Comparison of ENCODE assay signal across 1 cellular context in the genomic region with DNA sequence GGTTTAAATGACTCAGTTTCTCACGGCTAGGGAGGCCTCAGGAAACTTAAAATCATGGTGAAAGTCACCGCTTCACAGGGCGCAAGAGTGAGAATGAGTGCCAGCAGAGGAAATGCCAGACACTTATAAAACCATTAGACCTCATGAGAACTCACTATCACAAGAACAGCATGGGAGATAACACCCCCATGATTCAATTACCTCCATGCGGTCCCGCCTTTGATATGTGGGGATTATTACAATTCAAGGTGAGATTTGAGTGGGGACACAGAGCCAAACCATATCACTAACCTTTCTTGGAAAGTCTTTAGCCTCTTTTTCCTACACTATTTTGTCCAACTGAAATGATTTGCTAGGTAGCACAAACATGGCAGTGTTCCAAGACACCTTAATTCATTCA.
TF ChIP-seq lines count a peak whose summit lies in the region.

No MANE protein-coding gene starts in this region.

TF ChIP-seq in GM23338, 12 proteins besides CTCF, POLR2A, EP300 and RAD21 (continued from another document):
- TF ChIP-seq, protein P1, sequence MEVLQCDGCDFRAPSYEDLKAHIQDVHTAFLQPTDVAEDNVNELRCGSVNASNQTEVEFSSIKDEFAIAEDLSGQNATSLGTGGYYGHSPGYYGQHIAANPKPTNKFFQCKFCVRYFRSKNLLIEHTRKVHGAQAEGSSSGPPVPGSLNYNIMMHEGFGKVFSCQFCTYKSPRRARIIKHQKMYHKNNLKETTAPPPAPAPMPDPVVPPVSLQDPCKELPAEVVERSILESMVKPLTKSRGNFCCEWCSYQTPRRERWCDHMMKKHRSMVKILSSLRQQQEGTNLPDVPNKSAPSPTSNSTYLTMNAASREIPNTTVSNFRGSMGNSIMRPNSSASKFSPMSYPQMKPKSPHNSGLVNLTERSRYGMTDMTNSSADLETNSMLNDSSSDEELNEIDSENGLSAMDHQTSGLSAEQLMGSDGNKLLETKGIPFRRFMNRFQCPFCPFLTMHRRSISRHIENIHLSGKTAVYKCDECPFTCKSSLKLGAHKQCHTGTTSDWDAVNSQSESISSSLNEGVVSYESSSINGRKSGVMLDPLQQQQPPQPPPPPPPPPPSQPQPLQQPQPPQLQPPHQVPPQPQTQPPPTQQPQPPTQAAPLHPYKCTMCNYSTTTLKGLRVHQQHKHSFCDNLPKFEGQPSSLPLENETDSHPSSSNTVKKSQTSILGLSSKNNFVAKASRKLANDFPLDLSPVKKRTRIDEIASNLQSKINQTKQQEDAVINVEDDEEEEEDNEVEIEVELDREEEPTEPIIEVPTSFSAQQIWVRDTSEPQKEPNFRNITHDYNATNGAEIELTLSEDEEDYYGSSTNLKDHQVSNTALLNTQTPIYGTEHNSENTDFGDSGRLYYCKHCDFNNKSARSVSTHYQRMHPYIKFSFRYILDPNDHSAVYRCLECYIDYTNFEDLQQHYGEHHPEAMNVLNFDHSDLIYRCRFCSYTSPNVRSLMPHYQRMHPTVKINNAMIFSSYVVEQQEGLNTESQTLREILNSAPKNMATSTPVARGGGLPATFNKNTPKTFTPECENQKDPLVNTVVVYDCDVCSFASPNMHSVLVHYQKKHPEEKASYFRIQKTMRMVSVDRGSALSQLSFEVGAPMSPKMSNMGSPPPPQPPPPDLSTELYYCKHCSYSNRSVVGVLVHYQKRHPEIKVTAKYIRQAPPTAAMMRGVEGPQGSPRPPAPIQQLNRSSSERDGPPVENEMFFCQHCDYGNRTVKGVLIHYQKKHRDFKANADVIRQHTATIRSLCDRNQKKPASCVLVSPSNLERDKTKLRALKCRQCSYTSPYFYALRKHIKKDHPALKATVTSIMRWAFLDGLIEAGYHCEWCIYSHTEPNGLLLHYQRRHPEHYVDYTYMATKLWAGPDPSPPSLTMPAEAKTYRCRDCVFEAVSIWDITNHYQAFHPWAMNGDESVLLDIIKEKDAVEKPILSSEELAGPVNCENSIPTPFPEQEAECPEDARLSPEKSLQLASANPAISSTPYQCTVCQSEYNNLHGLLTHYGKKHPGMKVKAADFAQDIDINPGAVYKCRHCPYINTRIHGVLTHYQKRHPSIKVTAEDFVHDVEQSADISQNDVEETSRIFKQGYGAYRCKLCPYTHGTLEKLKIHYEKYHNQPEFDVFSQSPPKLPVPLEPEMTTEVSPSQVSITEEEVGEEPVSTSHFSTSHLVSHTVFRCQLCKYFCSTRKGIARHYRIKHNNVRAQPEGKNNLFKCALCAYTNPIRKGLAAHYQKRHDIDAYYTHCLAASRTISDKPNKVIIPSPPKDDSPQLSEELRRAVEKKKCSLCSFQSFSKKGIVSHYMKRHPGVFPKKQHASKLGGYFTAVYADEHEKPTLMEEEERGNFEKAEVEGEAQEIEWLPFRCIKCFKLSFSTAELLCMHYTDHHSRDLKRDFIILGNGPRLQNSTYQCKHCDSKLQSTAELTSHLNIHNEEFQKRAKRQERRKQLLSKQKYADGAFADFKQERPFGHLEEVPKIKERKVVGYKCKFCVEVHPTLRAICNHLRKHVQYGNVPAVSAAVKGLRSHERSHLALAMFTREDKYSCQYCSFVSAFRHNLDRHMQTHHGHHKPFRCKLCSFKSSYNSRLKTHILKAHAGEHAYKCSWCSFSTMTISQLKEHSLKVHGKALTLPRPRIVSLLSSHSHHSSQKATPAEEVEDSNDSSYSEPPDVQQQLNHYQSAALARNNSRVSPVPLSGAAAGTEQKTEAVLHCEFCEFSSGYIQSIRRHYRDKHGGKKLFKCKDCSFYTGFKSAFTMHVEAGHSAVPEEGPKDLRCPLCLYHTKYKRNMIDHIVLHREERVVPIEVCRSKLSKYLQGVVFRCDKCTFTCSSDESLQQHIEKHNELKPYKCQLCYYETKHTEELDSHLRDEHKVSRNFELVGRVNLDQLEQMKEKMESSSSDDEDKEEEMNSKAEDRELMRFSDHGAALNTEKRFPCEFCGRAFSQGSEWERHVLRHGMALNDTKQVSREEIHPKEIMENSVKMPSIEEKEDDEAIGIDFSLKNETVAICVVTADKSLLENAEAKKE (CRISPR knock-in tag; IDR thresholded peaks at IDR 0.05), result no peak
- no peak for TF ChIP-seq ZNF114 (CRISPR knock-in tag; IDR thresholded peaks at IDR 0.05)
TF ChIP-seq in GM23338: peak in this region for 0.
